Comparison of ENCODE assay signal across 24 cellular contexts in genomic region chr9:75653335-75653734, GRCh38.
"Had no signal": no experiment of that assay in that cellular context is flagged by ENCODE, and none has a peak within 500 bp of the region (broad histone marks: within the 10 kb centered on the region; RNA-seq: fewer than 3 reads in every experiment).

No MANE protein-coding gene starts in this region.

- H3K4me1 Mint-ChIP-seq: immature natural killer cell, naive B cell had no signal

- H3K4me3 ChIP-seq: coronary artery, dorsolateral prefrontal cortex, esophagus muscularis mucosa, gastroesophageal sphincter, heart left ventricle, hepatocyte, left ventricle myocardium inferior, lower lobe of right lung, mucosa of descending colon had no signal

- H3K9me3 ChIP-seq: esophagus muscularis mucosa, gastroesophageal sphincter, lower lobe of right lung, mucosa of descending colon had no signal

- H3K4me2 ChIP-seq: hepatocyte had no signal

- H3K4me1 ChIP-seq: foreskin keratinocyte, gastroesophageal sphincter, left ventricle myocardium inferior, lower lobe of right lung had no signal

- DNase-seq: dermis blood vessel endothelial cell; dorsolateral prefrontal cortex; effector CD4-positive, alpha-beta T cell; effector memory CD4-positive, alpha-beta T cell; foreskin keratinocyte; heart left ventricle; hypothalamus; immature natural killer cell; islet precursor cell; kidney; kidney glomerular epithelial cell; left ventricle myocardium inferior; lower lobe of right lung; mesenchymal stem cell; mucosa of descending colon; naive B cell had no signal

- H3K36me3 Mint-ChIP-seq: immature natural killer cell, naive B cell had no signal

- H3K4me3 Mint-ChIP-seq: immature natural killer cell, mesothelial cell of epicardium, naive B cell had no signal

- H3K27me3 ChIP-seq: dorsolateral prefrontal cortex, esophagus muscularis mucosa, foreskin keratinocyte, gastroesophageal sphincter, heart left ventricle, hepatocyte had no signal

- H2AFZ ChIP-seq: hepatocyte had no signal

- FAIRE-seq: colon, endothelial cell of umbilical vein, frontal cortex, kidney had no signal

- H3K79me2 ChIP-seq: hepatocyte had no signal

- H3K36me3 ChIP-seq: esophagus muscularis mucosa, gastroesophageal sphincter, heart left ventricle, left ventricle myocardium inferior, lower lobe of right lung had no signal

- H3K27ac ChIP-seq: coronary artery, dorsolateral prefrontal cortex, esophagus muscularis mucosa, foreskin keratinocyte, gastroesophageal sphincter, heart left ventricle, hepatocyte, left ventricle myocardium inferior, lower lobe of right lung had no signal

- H3K27me3 Mint-ChIP-seq: naive B cell had no signal

- H3K27ac Mint-ChIP-seq: immature natural killer cell, mesothelial cell of epicardium, naive B cell had no signal

- ATAC-seq: foreskin keratinocyte, gastroesophageal sphincter, heart left ventricle, lower lobe of right lung, mucosa of descending colon had no signal
